ENCODE assay signal across 24 cellular contexts in the genomic region with DNA sequence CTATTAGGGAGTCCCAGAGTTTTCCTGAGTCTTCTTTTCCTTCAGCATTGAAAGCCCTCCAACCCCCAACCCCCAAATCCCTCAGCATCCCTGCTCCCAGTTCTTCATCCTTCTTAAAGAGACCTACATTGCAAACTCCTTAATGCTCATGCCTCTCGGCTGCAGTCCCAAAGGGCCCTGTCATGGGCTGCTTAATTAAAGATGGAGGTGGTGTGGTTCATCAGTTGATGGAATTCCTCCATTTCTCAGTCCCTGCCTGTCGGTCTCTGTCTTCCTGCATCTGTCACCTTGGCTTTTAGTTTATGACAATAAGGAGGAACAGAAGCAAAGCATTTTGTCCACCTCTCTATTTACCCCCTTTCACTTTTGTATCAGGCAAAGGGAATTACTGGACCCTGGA. TPM values are rescaled to one million over a fixed set of nuclear protein-coding genes. Genes with fewer than 3 reads are reported as not detected.
DNase-seq lines count a peak whose midpoint lies in the region; ATAC-seq, FAIRE-seq and TF ChIP-seq lines count a peak whose summit lies in the region.
"Had no signal": no experiment of that assay in that cellular context is flagged by ENCODE, and none has a peak within 500 bp of the region (broad histone marks: within the 10 kb centered on the region; RNA-seq: fewer than 3 reads in every experiment).

No MANE protein-coding gene starts in this region.

- H3K4me3 Mint-ChIP-seq in activated CD8-positive, alpha-beta memory T cell treated with anti-CD3 and anti-CD28 coated beads, Interleukin-2, amount 10 ng/mL, durations not matched to agents 7 days and 5 days, result no peak overlapping the region
- H3K4me3 Mint-ChIP-seq in osteocyte (ENCODE audit: unreplicated experiment), result no peak overlapping the region
- H3K4me3 Mint-ChIP-seq: CD14-positive monocyte; CD4-positive, alpha-beta memory T cell had no signal

- CTCF ChIA-PET in activated CD8-positive, alpha-beta memory T cell treated with anti-CD3 and anti-CD28 coated beads, Interleukin-2, amount 10 ng/mL, durations not matched to agents 7 days and 5 days (lab: Charles Lee), result no interaction called here
- CTCF ChIA-PET in GM10248 (lab: Yijun Ruan, JAX), result no interaction called here

- no peaks in the 10 kb centered on the region for H4K20me1 ChIP-seq in osteoblast (ENCODE audit: insufficient read depth, low read length)

- H3K27me3 ChIP-seq in osteoblast (ENCODE audit: insufficient read depth, low read length), result no peaks in the 10 kb centered on the region

- H3K36me3 Mint-ChIP-seq in activated CD8-positive, alpha-beta memory T cell treated with anti-CD3 and anti-CD28 coated beads, Interleukin-2, amount 10 ng/mL, durations not matched to agents 7 days and 5 days, result no peaks in the 10 kb centered on the region
- no peaks in the 10 kb centered on the region for H3K36me3 Mint-ChIP-seq in osteocyte (ENCODE audit: unreplicated experiment)
- H3K36me3 Mint-ChIP-seq: CD14-positive monocyte; CD4-positive, alpha-beta memory T cell had no signal

- no peaks in the 10 kb centered on the region for H3K9me3 Mint-ChIP-seq in activated CD8-positive, alpha-beta memory T cell treated with anti-CD3 and anti-CD28 coated beads, Interleukin-2, amount 10 ng/mL, durations not matched to agents 7 days and 5 days (ENCODE audit: low read depth)
- H3K9me3 Mint-ChIP-seq in osteocyte (ENCODE audit: unreplicated experiment), result no peaks in the 10 kb centered on the region
- H3K9me3 Mint-ChIP-seq: CD4-positive, alpha-beta memory T cell had no signal

- TF ChIP-seq CTCF in coronary artery (IDR thresholded peaks at IDR 0.05) (no peak), kidney (IDR thresholded peaks at IDR 0.05; ENCODE audit: borderline replicate concordance, extremely low read depth, insufficient read depth) (no peak), osteocyte (IDR thresholded peaks at IDR 0.05) (no peak), osteoblast (IDR thresholded peaks at IDR 0.05; ENCODE audit: extremely low read depth, low read depth, low read length) (no peak), GM10248 (IDR thresholded peaks at IDR 0.05; ENCODE audit: control extremely low read depth, extremely low read depth, low read depth, missing control alignments) (no peak)

- H3K4me3 ChIP-seq in coronary artery (no peak overlapping the region), kidney (ENCODE audit: low read length in 2 of 2) (peak overlapping the region; percentile 14 to 39), osteoblast (ENCODE audit: insufficient read depth, low read length) (no peak overlapping the region)
- H3K4me3 ChIP-seq: A549, HAP-1 had no signal

- H3K79me2 ChIP-seq in osteoblast (ENCODE audit: insufficient read depth, low read length), result no peaks in the 10 kb centered on the region

- H3K4me2 ChIP-seq in osteoblast (ENCODE audit: insufficient read depth, low read length), result no peak overlapping the region
- H3K4me2 ChIP-seq: A549 had no signal

- no peak for FAIRE-seq in kidney (lab: Jason Lieb, UNC)
- FAIRE-seq: A549, GM12891, GM19239, H1 had no signal

- no peak overlapping the region for H2AFZ ChIP-seq in osteoblast (ENCODE audit: low read length)

- no peaks in the 10 kb centered on the region for H3K4me1 ChIP-seq in kidney (ENCODE audit: control insufficient read depth in 1 of 2, insufficient read depth in 1 of 2, low read depth in 1 of 2, low read length in 2 of 2)
- H3K4me1 ChIP-seq in osteoblast (ENCODE audit: insufficient read depth, low read length), result no peaks in the 10 kb centered on the region
- H3K4me1 ChIP-seq: A549, HAP-1 had no signal

- H3K9ac ChIP-seq in kidney (ENCODE audit: low read length in 2 of 2), result peak overlapping the region in 1 of 2 donors; percentile 36

- DNase-seq in activated CD8-positive, alpha-beta memory T cell treated with anti-CD3 and anti-CD28 coated beads, Interleukin-2, amount 10 ng/mL, durations not matched to agents 7 days and 5 days, result peak; percentile 27
- no peak for DNase-seq in activated CD8-positive, alpha-beta memory T cell treated with anti-CD3 and anti-CD28 coated beads, Interleukin-2, amount 50 U/mL, for 4 hours
- peak; percentile 36 for DNase-seq in coronary artery (ENCODE audit: low spot score)
- DNase-seq in kidney, result no peak
- peak; percentile 44 for DNase-seq in osteocyte (ENCODE audit: extremely low spot score, unreplicated experiment)
- no peak for DNase-seq in osteoblast (ENCODE audit: insufficient read length, low spot score, missing footprints)
- no peak for DNase-seq in GM10248 (ENCODE audit: extremely low spot score)
- no peak for DNase-seq in SW 1271 (lab: John Stamatoyannopoulos, UW)
- DNase-seq: AML-193; CD4-positive, alpha-beta memory T cell; DMS53; DND-41; EL had no signal

- peaks cover 8% of the 10 kb centered on the region for H3K27me3 Mint-ChIP-seq in activated CD8-positive, alpha-beta memory T cell treated with anti-CD3 and anti-CD28 coated beads, Interleukin-2, amount 10 ng/mL, durations not matched to agents 7 days and 5 days
- peaks cover 24% of the 10 kb centered on the region for H3K27me3 Mint-ChIP-seq in osteocyte (ENCODE audit: unreplicated experiment)

- no peaks in the 10 kb centered on the region for H3K4me1 Mint-ChIP-seq in activated CD8-positive, alpha-beta memory T cell treated with anti-CD3 and anti-CD28 coated beads, Interleukin-2, amount 10 ng/mL, durations not matched to agents 7 days and 5 days
- H3K4me1 Mint-ChIP-seq in osteocyte (ENCODE audit: unreplicated experiment), result peaks cover 3% of the 10 kb centered on the region
- H3K4me1 Mint-ChIP-seq: CD4-positive, alpha-beta memory T cell had no signal

- no peaks in the 10 kb centered on the region for H3K36me3 ChIP-seq in kidney (ENCODE audit: control insufficient read depth in 1 of 2, insufficient read depth in 2 of 2, low read length in 2 of 2)
- no peaks in the 10 kb centered on the region for H3K36me3 ChIP-seq in osteoblast (ENCODE audit: insufficient read depth, low read length)
- H3K36me3 ChIP-seq: HAP-1 had no signal

- H3K27ac ChIP-seq in coronary artery (no peak overlapping the region), kidney (ENCODE audit: low read depth in 2 of 2, low read length in 2 of 2) (no peak overlapping the region), osteoblast (ENCODE audit: low read depth, low read length) (no peak overlapping the region)
- H3K27ac ChIP-seq: 22Rv1, A549, HL-60 had no signal

- intact Hi-C loops in kidney (cut with DNase I), result loop anchor here (10.0 kb wide), 1 partner anchor 77 kb away; no protein-coding TSS in a partner anchor

- H3K27ac Mint-ChIP-seq in activated CD8-positive, alpha-beta memory T cell treated with anti-CD3 and anti-CD28 coated beads, Interleukin-2, amount 10 ng/mL, durations not matched to agents 7 days and 5 days, result no peak overlapping the region
- no peak overlapping the region for H3K27ac Mint-ChIP-seq in osteocyte (ENCODE audit: unreplicated experiment)
- H3K27ac Mint-ChIP-seq: CD14-positive monocyte had no signal

- POLR2A ChIA-PET in GM10248 (lab: Yijun Ruan, JAX), result no interaction called here

- ATAC-seq in activated CD8-positive, alpha-beta memory T cell treated with anti-CD3 and anti-CD28 coated beads, Interleukin-2, amount 10 ng/mL, durations not matched to agents 7 days and 5 days, result no peak
- ATAC-seq: A549 had no signal

- H3K9me3 ChIP-seq in kidney (ENCODE audit: control insufficient read depth in 1 of 2, low read length in 2 of 2) (no peaks in the 10 kb centered on the region), osteoblast (ENCODE audit: low read depth, low read length) (no peaks in the 10 kb centered on the region)
- H3K9me3 ChIP-seq: A549, HAP-1 had no signal

RNA-seq across cellular contexts. Expression of gene FOXI1, which starts 2.0 kb away (rescaled TPM):
- not detected for total RNA-seq in activated CD8-positive, alpha-beta memory T cell treated with anti-CD3 and anti-CD28 coated beads, Interleukin-2, amount 10 ng/mL, durations not matched to agents 7 days and 5 days
- 5.1 TPM for total RNA-seq in kidney
- polyA plus RNA-seq in kidney (ENCODE audit: insufficient read depth, low read depth, low replicate concordance), result 48.5 TPM
- not detected in 2 replicates for total RNA-seq in osteocyte
- total RNA-seq in osteoblast, result not detected in 2 replicates
- total RNA-seq: CD4-positive, alpha-beta memory T cell; G401; H1; HT1080 had no signal
- polyA plus RNA-seq: A549; BJ; CD14-positive monocyte; CD4-positive, alpha-beta memory T cell; H1 had no signal

Comparison
In these comparisons a context has a peak if more than half of its experiments do, and no peak if none do; other contexts are left out.
1. DNase-seq: peak in activated CD8-positive, alpha-beta memory T cell treated with anti-CD3 and anti-CD28 coated beads, Interleukin-2, amount 10 ng/mL, durations not matched to agents 7 days and 5 days (single experiment), coronary artery (single experiment) and osteocyte (single experiment); none in activated CD8-positive, alpha-beta memory T cell treated with anti-CD3 and anti-CD28 coated beads, Interleukin-2, amount 50 U/mL, for 4 hours (single experiment), kidney (single experiment), osteoblast (single experiment), GM10248 (single experiment) and SW 1271 (0 of 2).
2. H3K4me3 ChIP-seq: peak in kidney (2 of 2); none in coronary artery (single experiment) and osteoblast (single experiment).